In genomic region chr12:114662512-114663177, GRCh38 we compare ENCODE assay signal across 9 cellular contexts. TPM values are rescaled to one million over a fixed set of nuclear protein-coding genes. Genes with fewer than 3 reads are reported as not detected.
DNase-seq lines count a peak whose midpoint lies in the region; ATAC-seq and TF ChIP-seq lines count a peak whose summit lies in the region.
"Had no signal": no experiment of that assay in that cellular context is flagged by ENCODE, and none has a peak within 500 bp of the region (broad histone marks: within the 10 kb centered on the region; RNA-seq: fewer than 3 reads in every experiment).

No MANE protein-coding gene starts in this region.

- H3K9me3 Mint-ChIP-seq in CD4-positive, alpha-beta T cell, result no peaks in the 10 kb centered on the region
- H3K9me3 Mint-ChIP-seq in type B pancreatic cell, result no peaks in the 10 kb centered on the region

- POLR2A ChIA-PET in CD4-positive, alpha-beta T cell (lab: Charles Lee), result no interaction called here
- POLR2A ChIA-PET in Panc1 (lab: Charles Lee), result no interaction called here

- peaks cover 45% of the 10 kb centered on the region for H3K27me3 ChIP-seq in CD4-positive, alpha-beta T cell (ENCODE audit: control insufficient read depth, insufficient read depth, low read length)
- H3K27me3 ChIP-seq in HL-60 (ENCODE audit: insufficient read depth, poor library complexity, severe bottlenecking) (peaks cover 36% of the 10 kb centered on the region), Panc1 (ENCODE audit: control insufficient read depth, insufficient read depth, low read length) (no peaks in the 10 kb centered on the region; the same call in 1 of the 2 replicates), ovary (no peaks in the 10 kb centered on the region)

- BruUV-seq in Panc1 (replicated peaks; lab: Mats Ljungman, UMichigan), result no TSS peak

- no peak overlapping the region for H3K4me3 ChIP-seq in HL-60 (replicated peaks; ENCODE audit: insufficient read depth, low read length)
- no peak overlapping the region for H3K4me3 ChIP-seq in Panc1 (ENCODE audit: low read depth in 2 of 2, low read length in 2 of 2)
- no peak overlapping the region for H3K4me3 ChIP-seq in foreskin fibroblast (ENCODE audit: low read depth in 1 of 2, low read length in 2 of 2)
- no peak overlapping the region for H3K4me3 ChIP-seq in ovary

- no peak overlapping the region for H3K27ac Mint-ChIP-seq in CD4-positive, alpha-beta T cell
- peak overlapping the region; percentile 22 for H3K27ac Mint-ChIP-seq in type B pancreatic cell
- H3K27ac Mint-ChIP-seq: IgD-negative memory B cell had no signal

- H3K4me1 Mint-ChIP-seq in CD4-positive, alpha-beta T cell (ENCODE audit: low read depth), result no peaks in the 10 kb centered on the region
- H3K4me1 Mint-ChIP-seq in type B pancreatic cell (ENCODE audit: unreplicated experiment), result peaks cover 31% of the 10 kb centered on the region

- H3K36me3 ChIP-seq in Panc1 (ENCODE audit: control insufficient read depth, insufficient read depth, low read length), result no peaks in the 10 kb centered on the region
- H3K36me3 ChIP-seq in ovary, result no peaks in the 10 kb centered on the region

- no peaks in the 10 kb centered on the region for H3K36me3 Mint-ChIP-seq in CD4-positive, alpha-beta T cell (ENCODE audit: low read depth)
- H3K36me3 Mint-ChIP-seq in type B pancreatic cell, result no peaks in the 10 kb centered on the region
- H3K36me3 Mint-ChIP-seq: IgD-negative memory B cell had no signal

- peak; percentile 83 for TF ChIP-seq CTCF in CD4-positive, alpha-beta T cell (IDR thresholded peaks at IDR 0.05)
- TF ChIP-seq CTCF in HL-60 (IDR thresholded peaks at IDR 0.05; ENCODE audit: insufficient read depth, low read length), result peak; percentile 90
- TF ChIP-seq CTCF in Panc1 (IDR thresholded peaks at IDR 0.05), result peak; percentile 91
- peak; percentile 72 for TF ChIP-seq CTCF in foreskin fibroblast (IDR thresholded peaks at IDR 0.05; ENCODE audit: low read depth, low read length)
- peak; percentile 87 to 92 (median 92) for TF ChIP-seq CTCF in ovary (IDR thresholded peaks at IDR 0.05)
- TF ChIP-seq CTCF in type B pancreatic cell (conservative IDR thresholded peaks at IDR 0.05), result peak; percentile 95

- intact Hi-C loops in CD4-positive, alpha-beta T cell (cut with DNase I, micrococcal nuclease), result loop anchor here in 1 of 2 experiments (1.0 kb wide), 1 partner anchor 1255 kb away; no protein-coding TSS in a partner anchor
- intact Hi-C loops in Panc1 (cut with micrococcal nuclease; ENCODE audit: unreplicated experiment), result loop anchor here (2.0 kb wide), 2 partner anchors 1090 to 1254 kb away; no protein-coding TSS in a partner anchor
- intact Hi-C loops in ovary (cut with DNase I), result loop anchor here (5.0 to 10.0 kb wide), 3 partner anchors 792 to 1255 kb away; no protein-coding TSS in a partner anchor

- peaks cover 65% of the 10 kb centered on the region for H3K27me3 Mint-ChIP-seq in CD4-positive, alpha-beta T cell
- H3K27me3 Mint-ChIP-seq in type B pancreatic cell, result peaks cover 43% of the 10 kb centered on the region

- in situ Hi-C loops in Panc1 (cut with HindIII; ENCODE audit: low pct_unique_long_range_greater_than_20kb, low sequenced_read_pairs), result no loop called here

- no peaks in the 10 kb centered on the region for H3K9me3 ChIP-seq in CD4-positive, alpha-beta T cell (ENCODE audit: control insufficient read depth, low read length)
- H3K9me3 ChIP-seq in Panc1 (ENCODE audit: control insufficient read depth, insufficient read depth, low read depth, low read length) (no peaks in the 10 kb centered on the region), ovary (no peaks in the 10 kb centered on the region)

- no peak overlapping the region for H3K27ac ChIP-seq in CD4-positive, alpha-beta T cell (ENCODE audit: low read depth, low read length)
- H3K27ac ChIP-seq in HL-60 (replicated peaks), result no peak overlapping the region
- no peak overlapping the region for H3K27ac ChIP-seq in Panc1 (ENCODE audit: low read length)
- H3K27ac ChIP-seq in ovary, result no peak overlapping the region

- CTCF ChIA-PET in CD4-positive, alpha-beta T cell (lab: Charles Lee), result interaction anchor here (0.7 to 1.0 kb wide), 2 partner anchors 1254 to 1255 kb away, joined by 4 read pairs; no protein-coding TSS in a partner anchor
- CTCF ChIA-PET in Panc1 (lab: Charles Lee), result interaction anchor here (0.5 to 0.6 kb wide), 3 partner anchors 8 to 1225 kb away, joined by 3 to 5 read pairs (median 4); no protein-coding TSS in a partner anchor

- H3K4me1 ChIP-seq in Panc1 (ENCODE audit: control insufficient read depth, insufficient read depth, low read length), result no peaks in the 10 kb centered on the region
- peaks cover 2% of the 10 kb centered on the region for H3K4me1 ChIP-seq in ovary (ENCODE audit: insufficient read depth)

- DNase-seq in CD4-positive, alpha-beta T cell, result peak; percentile 32 to 69 (median 48)
- peak in 1 of 2 experiments; percentile 52 for DNase-seq in HL-60 (ENCODE audit: low read depth in 1 of 2, low spot score in 1 of 2)
- DNase-seq in Panc1 (ENCODE audit: low read depth, low spot score), result peak; percentile 64
- DNase-seq in activated T-helper 1 cell treated with anti-CD3 and anti-CD28 coated beads, Interleukin-2, amount 50 U/mL, for 16 hours (ENCODE audit: low read depth in 1 of 2, low spot score in 1 of 2), result peak; percentile 17 to 19
- DNase-seq in foreskin fibroblast, result peak; percentile 88 to 96
- peak; percentile 73 to 92 (median 84) for DNase-seq in ovary
- DNase-seq in type B pancreatic cell (ENCODE audit: extremely low spot score, unreplicated experiment), result peak; percentile 80

- ATAC-seq in CD4-positive, alpha-beta T cell (ENCODE audit: poor library complexity), result no peak
- peak; percentile 74 for ATAC-seq in Panc1
- no peak for ATAC-seq in GM18502 (IDR thresholded peaks at IDR 0.05; ENCODE audit: poor library complexity, unreplicated experiment)

- no peak for TF ChIP-seq POLR2A in ovary (IDR thresholded peaks at IDR 0.05)

- H3K4me3 Mint-ChIP-seq in CD4-positive, alpha-beta T cell, result no peak overlapping the region
- peak overlapping the region; percentile 45 for H3K4me3 Mint-ChIP-seq in type B pancreatic cell
- H3K4me3 Mint-ChIP-seq: IgD-negative memory B cell had no signal

- no peak for TF ChIP-seq EP300 in ovary (IDR thresholded peaks at IDR 0.05)

- WGBS in ovary, 3 donors, result 0 to 1% (median 1%) methylated on average over 3 of the region's 3 CpGs

RNA-seq across cellular contexts. Expression of gene TBX3, which starts 21.3 kb away (rescaled TPM):
- under 1 TPM in 1 of 2 experiments, not detected in 1; 0.08 TPM for total RNA-seq in CD4-positive, alpha-beta T cell
- 5.1 TPM for total RNA-seq in Panc1 (2021; ENCODE audit: unreplicated experiment)
- 2.5 TPM for polyA plus RNA-seq in Panc1 (2012; ENCODE audit: insufficient read length)
- 100 to 1,000 TPM in 1 of 7 donors, 10 to 100 TPM in 6; 41.4 to 106 (median 74.6) TPM for total RNA-seq in ovary
- 10 to 100 TPM; 25.4 to 33.7 TPM for polyA plus RNA-seq in ovary
- 102 and 130 TPM in 2 replicates for total RNA-seq in type B pancreatic cell (ENCODE audit: low replicate concordance)
- polyA plus RNA-seq: IgD-negative memory B cell had no signal
